ENCODE assay signal across 20 cellular contexts in the genomic region with DNA sequence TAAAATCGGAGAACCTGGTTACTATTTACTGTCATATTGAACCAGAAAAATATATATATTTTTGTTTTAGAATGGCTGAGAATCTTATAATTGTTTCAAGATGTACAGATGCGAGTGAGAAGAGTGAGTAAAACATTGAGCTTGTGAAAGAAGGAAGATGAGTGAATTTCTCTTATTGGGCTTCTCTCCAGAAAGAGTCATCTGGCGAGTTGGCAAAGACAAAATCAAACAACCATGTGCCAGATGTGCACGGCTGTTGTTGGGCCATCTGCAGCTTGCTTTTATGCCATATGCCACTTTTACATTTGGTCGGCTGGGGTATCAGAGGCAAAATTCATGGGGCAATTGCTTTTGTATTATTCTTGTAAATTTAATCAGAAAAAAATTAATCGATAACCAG.
DNase-seq lines count a peak whose midpoint lies in the region; ATAC-seq and TF ChIP-seq lines count a peak whose summit lies in the region.
"Had no signal": no experiment of that assay in that cellular context is flagged by ENCODE, and none has a peak within 500 bp of the region (broad histone marks: within the 10 kb centered on the region; RNA-seq: fewer than 3 reads in every experiment).

No MANE protein-coding gene starts in this region.

- no peaks in the 10 kb centered on the region for H4K20me1 ChIP-seq in PC-3 (ENCODE audit: low read length)

- no TSS peak for BruUV-seq in PC-3 (replicated peaks; lab: Mats Ljungman, UMichigan)

- H3K4me3 ChIP-seq in PC-3 (ENCODE audit: low read length), result no peak overlapping the region
- H3K4me3 ChIP-seq in aorta (ENCODE audit: low read length in 2 of 2), result no peak overlapping the region
- H3K4me3 ChIP-seq: ascending aorta, Peyer's patch, spleen had no signal

- DNase-seq in AG08395 (ENCODE audit: low spot score) (peak; percentile 61), HFFc6 (peak; percentile 77), PC-3 (peak; percentile 2), fibroblast of gingiva (ENCODE audit: low read depth) (peak; percentile 45), aorta (no peak), Ammon's horn (ENCODE audit: low spot score) (no peak), T-cell (no peak)
- DNase-seq: activated gamma-delta T cell; COR-L47; naive B cell; NCI-H1417; NCI-H510A treated with DMSO at 0.1 percent for 48 hours; Peyer's patch; spleen; stimulated activated naive CD4-positive, alpha-beta T cell treated with Interleukin-2 at 50 U/mL for 16 hours had no signal

- TF ChIP-seq CTCF in HFFc6 (IDR thresholded peaks at IDR 0.05) (no peak), PC-3 (conservative IDR thresholded peaks at IDR 0.05; ENCODE audit: low read depth, low read length) (no peak)

- H3K4me1 ChIP-seq in PC-3 (ENCODE audit: insufficient read depth, low read length), result 0 out of 2 replicates have a peak, but pooled peaks cover 9% of the 10 kb centered on the region
- H3K4me1 ChIP-seq in aorta (ENCODE audit: control insufficient read depth in 1 of 2, insufficient read depth in 2 of 2, low read length in 2 of 2), result no peaks in the 10 kb centered on the region
- H3K4me1 ChIP-seq: ascending aorta, Peyer's patch, spleen had no signal

- H3K27me3 Mint-ChIP-seq in HFFc6 (ENCODE audit: insufficient read depth), result no peaks in the 10 kb centered on the region
- no peaks in the 10 kb centered on the region for H3K27me3 Mint-ChIP-seq in T-cell
- H3K27me3 Mint-ChIP-seq: dendritic cell treated with granulocyte-macrophage colony-stimulating factor and Interleukin-4, amounts not matched to agents 40 ng/mL and 50 ng/mL, for 4 days; IgD-negative memory B cell; naive B cell had no signal

- H3K4me3 Mint-ChIP-seq in HFFc6 (peak overlapping the region; percentile 20; the same call in 1 of the 2 replicates), T-cell (no peak overlapping the region)
- H3K4me3 Mint-ChIP-seq: dendritic cell treated with granulocyte-macrophage colony-stimulating factor and Interleukin-4, amounts not matched to agents 40 ng/mL and 50 ng/mL, for 4 days; IgD-negative memory B cell; naive B cell; WTC11 had no signal

- intact Hi-C loops in PC-3 (cut with micrococcal nuclease), result no loop called here
- intact Hi-C loops in aorta (cut with DNase I), result no loop called here

- H3K36me3 Mint-ChIP-seq in HFFc6 (ENCODE audit: low read depth) (peaks cover 9% of the 10 kb centered on the region), T-cell (no peaks in the 10 kb centered on the region)

- ATAC-seq in PC-3 (peak; percentile 42; the same call in 1 of the 2 replicates), aorta (ENCODE audit: low FRiP score) (no peak), GM18870 (IDR thresholded peaks at IDR 0.05; ENCODE audit: unreplicated experiment) (no peak), T-cell (replicated peaks in 1 of 4) (no peak)
- ATAC-seq: WTC11 had no signal

- no peaks in the 10 kb centered on the region for H3K79me2 ChIP-seq in PC-3 (ENCODE audit: low read length)

- CTCF ChIA-PET in PC-3 (lab: Charles Lee), result no interaction called here
- CTCF ChIA-PET in T-cell (lab: Charles Lee), result no interaction called here

- no peaks in the 10 kb centered on the region for H3K27me3 ChIP-seq in PC-3 (ENCODE audit: low read length)
- no peaks in the 10 kb centered on the region for H3K27me3 ChIP-seq in aorta (ENCODE audit: control insufficient read depth in 1 of 2, insufficient read depth in 2 of 2, low read length in 1 of 2)
- H3K27me3 ChIP-seq: ascending aorta, Peyer's patch, spleen had no signal

- no peak overlapping the region for H3K9ac ChIP-seq in PC-3 (ENCODE audit: low read length)

- H3K27ac ChIP-seq in PC-3 (ENCODE audit: low read length), result no peak overlapping the region
- H3K27ac ChIP-seq in aorta (ENCODE audit: low read depth in 1 of 2, low read length in 2 of 2), result no peak overlapping the region
- H3K27ac ChIP-seq: ascending aorta, Peyer's patch, spleen had no signal

- no peak overlapping the region for H3K4me2 ChIP-seq in PC-3 (ENCODE audit: low read length)

- POLR2A ChIA-PET in PC-3 (lab: Charles Lee; ENCODE audit: unreplicated experiment), result interaction anchor here (0.6 kb wide), 2 partner anchors 38 to 567 kb away, joined by 5 to 6 read pairs; no protein-coding TSS in a partner anchor
- POLR2A ChIA-PET in T-cell (lab: Charles Lee), result no interaction called here

- no peaks in the 10 kb centered on the region for H3K9me2 ChIP-seq in PC-3 (replicated peaks; ENCODE audit: low read length)

- WGBS in aorta, 2 donors, result 46 to 54% methylated on average over 6 of the region's 6 CpGs

- no peak overlapping the region for H2AFZ ChIP-seq in PC-3 (ENCODE audit: low read length)

- H3F3A ChIP-seq in PC-3 (ENCODE audit: low read length, unreplicated experiment), result no peaks in the 10 kb centered on the region

- H3K9me3 Mint-ChIP-seq in HFFc6 (peaks cover 21% of the 10 kb centered on the region), T-cell (peaks cover 9 to 13% (median 11%) of the 10 kb centered on the region in 3 donors)

- H3K9me3 ChIP-seq in PC-3 (ENCODE audit: low read length) (no peaks in the 10 kb centered on the region), aorta (ENCODE audit: control insufficient read depth, low read length) (no peaks in the 10 kb centered on the region)
- H3K9me3 ChIP-seq: ascending aorta had no signal

- H3K4me1 Mint-ChIP-seq in HFFc6 (ENCODE audit: low read depth) (peaks cover 38% of the 10 kb centered on the region), T-cell (no peaks in the 10 kb centered on the region)
- H3K4me1 Mint-ChIP-seq: naive B cell had no signal

- no peak overlapping the region for H3K27ac Mint-ChIP-seq in HFFc6
- H3K27ac Mint-ChIP-seq in T-cell, result no peak overlapping the region
- H3K27ac Mint-ChIP-seq: dendritic cell treated with granulocyte-macrophage colony-stimulating factor and Interleukin-4, amounts not matched to agents 40 ng/mL and 50 ng/mL, for 4 days; IgD-negative memory B cell; naive B cell; WTC11 had no signal

- H3K36me3 ChIP-seq in PC-3 (ENCODE audit: low read depth, low read length) (no peaks in the 10 kb centered on the region), aorta (ENCODE audit: control insufficient read depth in 1 of 2, insufficient read depth in 2 of 2, low read length in 1 of 2) (no peaks in the 10 kb centered on the region)
- H3K36me3 ChIP-seq: ascending aorta, Peyer's patch, spleen had no signal

Comparison
In these comparisons a context has a peak if more than half of its experiments do, and no peak if none do; other contexts are left out.
1. DNase-seq: peak in AG08395 (single experiment), HFFc6 (single experiment), PC-3 (single experiment) and fibroblast of gingiva (single experiment); none in aorta (0 of 2), Ammon's horn (single experiment) and T-cell (0 of 34).